1 cellular context compared by ENCODE assay signal in the genomic region with DNA sequence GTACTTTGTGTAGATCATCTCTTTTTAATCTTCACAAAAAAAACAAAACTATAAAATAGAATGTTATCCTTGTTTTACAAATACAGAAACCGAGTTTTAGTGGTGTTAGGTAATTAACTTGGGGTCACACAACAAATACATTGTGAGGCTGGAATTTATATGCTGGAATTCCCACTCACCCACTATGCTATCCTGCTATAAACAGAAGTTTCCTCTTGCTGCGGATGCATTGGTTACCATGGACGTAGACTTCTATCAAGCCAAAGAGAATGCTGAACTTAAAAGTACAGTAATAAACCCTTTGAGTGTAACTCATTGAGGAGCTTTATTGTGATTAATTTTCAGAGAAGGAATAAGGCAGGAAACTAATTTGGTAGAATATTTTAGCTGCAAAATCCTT.
TF ChIP-seq lines count a peak whose summit lies in the region.

No MANE protein-coding gene starts in this region.

TF ChIP-seq in K562, 482 proteins besides CTCF, POLR2A, EP300 and RAD21:
- TF ChIP-seq, protein P1, sequence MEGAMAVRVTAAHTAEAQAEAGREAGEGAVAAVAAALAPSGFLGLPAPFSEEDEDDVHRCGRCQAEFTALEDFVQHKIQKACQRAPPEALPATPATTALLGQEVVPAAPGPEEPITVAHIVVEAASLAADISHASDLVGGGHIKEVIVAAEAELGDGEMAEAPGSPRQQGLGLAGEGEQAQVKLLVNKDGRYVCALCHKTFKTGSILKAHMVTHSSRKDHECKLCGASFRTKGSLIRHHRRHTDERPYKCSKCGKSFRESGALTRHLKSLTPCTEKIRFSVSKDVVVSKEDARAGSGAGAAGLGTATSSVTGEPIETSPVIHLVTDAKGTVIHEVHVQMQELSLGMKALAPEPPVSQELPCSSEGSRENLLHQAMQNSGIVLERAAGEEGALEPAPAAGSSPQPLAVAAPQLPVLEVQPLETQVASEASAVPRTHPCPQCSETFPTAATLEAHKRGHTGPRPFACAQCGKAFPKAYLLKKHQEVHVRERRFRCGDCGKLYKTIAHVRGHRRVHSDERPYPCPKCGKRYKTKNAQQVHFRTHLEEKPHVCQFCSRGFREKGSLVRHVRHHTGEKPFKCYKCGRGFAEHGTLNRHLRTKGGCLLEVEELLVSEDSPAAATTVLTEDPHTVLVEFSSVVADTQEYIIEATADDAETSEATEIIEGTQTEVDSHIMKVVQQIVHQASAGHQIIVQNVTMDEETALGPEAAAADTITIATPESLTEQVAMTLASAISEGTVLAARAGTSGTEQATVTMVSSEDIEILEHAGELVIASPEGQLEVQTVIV (CRISPR knock-in tag; IDR thresholded peaks at IDR 0.05; ENCODE audit: borderline replicate concordance), result no peak
- no peak for TF ChIP-seq RBM17 (IDR thresholded peaks at IDR 0.05; ENCODE audit: borderline replicate concordance, low read depth, low read length)
- no peak for TF ChIP-seq CCAR2 (IDR thresholded peaks at IDR 0.05; ENCODE audit: low read depth, low read length)
- TF ChIP-seq, protein P2, sequence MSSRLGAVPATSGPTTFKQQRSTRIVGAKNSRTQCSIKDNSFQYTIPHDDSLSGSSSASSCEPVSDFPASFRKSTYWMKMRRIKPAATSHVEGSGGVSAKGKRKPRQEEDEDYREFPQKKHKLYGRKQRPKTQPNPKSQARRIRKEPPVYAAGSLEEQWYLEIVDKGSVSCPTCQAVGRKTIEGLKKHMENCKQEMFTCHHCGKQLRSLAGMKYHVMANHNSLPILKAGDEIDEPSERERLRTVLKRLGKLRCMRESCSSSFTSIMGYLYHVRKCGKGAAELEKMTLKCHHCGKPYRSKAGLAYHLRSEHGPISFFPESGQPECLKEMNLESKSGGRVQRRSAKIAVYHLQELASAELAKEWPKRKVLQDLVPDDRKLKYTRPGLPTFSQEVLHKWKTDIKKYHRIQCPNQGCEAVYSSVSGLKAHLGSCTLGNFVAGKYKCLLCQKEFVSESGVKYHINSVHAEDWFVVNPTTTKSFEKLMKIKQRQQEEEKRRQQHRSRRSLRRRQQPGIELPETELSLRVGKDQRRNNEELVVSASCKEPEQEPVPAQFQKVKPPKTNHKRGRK (tag; IDR thresholded peaks at IDR 0.05), result no peak
- TF ChIP-seq HNRNPL (IDR thresholded peaks at IDR 0.05; ENCODE audit: low read depth, low read length), result no peak
- no peak for TF ChIP-seq SMARCB1 (IDR thresholded peaks at IDR 0.05; ENCODE audit: insufficient read length, low read depth)
- TF ChIP-seq FOXA1 (IDR thresholded peaks at IDR 0.05; ENCODE audit: borderline replicate concordance), result no peak
- TF ChIP-seq EGR1 (conservative IDR thresholded peaks at IDR 0.05), result no peak
- TF ChIP-seq TEAD1 (CRISPR knock-in tag; IDR thresholded peaks at IDR 0.05), result no peak
- no peak for TF ChIP-seq ZBED1 (IDR thresholded peaks at IDR 0.05)
- no peak for TF ChIP-seq ZNF212 (CRISPR knock-in tag; IDR thresholded peaks at IDR 0.05)
- TF ChIP-seq, protein P3, sequence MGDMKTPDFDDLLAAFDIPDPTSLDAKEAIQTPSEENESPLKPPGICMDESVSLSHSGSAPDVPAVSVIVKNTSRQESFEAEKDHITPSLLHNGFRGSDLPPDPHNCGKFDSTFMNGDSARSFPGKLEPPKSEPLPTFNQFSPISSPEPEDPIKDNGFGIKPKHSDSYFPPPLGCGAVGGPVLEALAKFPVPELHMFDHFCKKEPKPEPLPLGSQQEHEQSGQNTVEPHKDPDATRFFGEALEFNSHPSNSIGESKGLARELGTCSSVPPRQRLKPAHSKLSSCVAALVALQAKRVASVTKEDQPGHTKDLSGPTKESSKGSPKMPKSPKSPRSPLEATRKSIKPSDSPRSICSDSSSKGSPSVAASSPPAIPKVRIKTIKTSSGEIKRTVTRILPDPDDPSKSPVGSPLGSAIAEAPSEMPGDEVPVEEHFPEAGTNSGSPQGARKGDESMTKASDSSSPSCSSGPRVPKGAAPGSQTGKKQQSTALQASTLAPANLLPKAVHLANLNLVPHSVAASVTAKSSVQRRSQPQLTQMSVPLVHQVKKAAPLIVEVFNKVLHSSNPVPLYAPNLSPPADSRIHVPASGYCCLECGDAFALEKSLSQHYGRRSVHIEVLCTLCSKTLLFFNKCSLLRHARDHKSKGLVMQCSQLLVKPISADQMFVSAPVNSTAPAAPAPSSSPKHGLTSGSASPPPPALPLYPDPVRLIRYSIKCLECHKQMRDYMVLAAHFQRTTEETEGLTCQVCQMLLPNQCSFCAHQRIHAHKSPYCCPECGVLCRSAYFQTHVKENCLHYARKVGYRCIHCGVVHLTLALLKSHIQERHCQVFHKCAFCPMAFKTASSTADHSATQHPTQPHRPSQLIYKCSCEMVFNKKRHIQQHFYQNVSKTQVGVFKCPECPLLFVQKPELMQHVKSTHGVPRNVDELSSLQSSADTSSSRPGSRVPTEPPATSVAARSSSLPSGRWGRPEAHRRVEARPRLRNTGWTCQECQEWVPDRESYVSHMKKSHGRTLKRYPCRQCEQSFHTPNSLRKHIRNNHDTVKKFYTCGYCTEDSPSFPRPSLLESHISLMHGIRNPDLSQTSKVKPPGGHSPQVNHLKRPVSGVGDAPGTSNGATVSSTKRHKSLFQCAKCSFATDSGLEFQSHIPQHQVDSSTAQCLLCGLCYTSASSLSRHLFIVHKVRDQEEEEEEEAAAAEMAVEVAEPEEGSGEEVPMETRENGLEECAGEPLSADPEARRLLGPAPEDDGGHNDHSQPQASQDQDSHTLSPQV (IDR thresholded peaks at IDR 0.05), result no peak
- no peak for TF ChIP-seq ZFP30 (CRISPR knock-in tag; IDR thresholded peaks at IDR 0.05; ENCODE audit: borderline replicate concordance)
- TF ChIP-seq YY1 (IDR thresholded peaks at IDR 0.05; ENCODE audit: borderline replicate concordance in 1 of 3, control insufficient read depth in 1 of 3, extremely low read depth in 1 of 3, insufficient read depth in 3 of 3, insufficient read length in 1 of 3, insufficient replicate concordance in 2 of 3, low read depth in 1 of 3, low read length in 2 of 3), result no peak
- TF ChIP-seq BHLHE40 (IDR thresholded peaks at IDR 0.05; ENCODE audit: low read length), result no peak
- TF ChIP-seq NCOA1 (IDR thresholded peaks at IDR 0.05; ENCODE audit: low read depth), result no peak
- no peak for TF ChIP-seq BRD4 (IDR thresholded peaks at IDR 0.05)
